Comparison of ENCODE assay signal across 7 cellular contexts in the genomic region with DNA sequence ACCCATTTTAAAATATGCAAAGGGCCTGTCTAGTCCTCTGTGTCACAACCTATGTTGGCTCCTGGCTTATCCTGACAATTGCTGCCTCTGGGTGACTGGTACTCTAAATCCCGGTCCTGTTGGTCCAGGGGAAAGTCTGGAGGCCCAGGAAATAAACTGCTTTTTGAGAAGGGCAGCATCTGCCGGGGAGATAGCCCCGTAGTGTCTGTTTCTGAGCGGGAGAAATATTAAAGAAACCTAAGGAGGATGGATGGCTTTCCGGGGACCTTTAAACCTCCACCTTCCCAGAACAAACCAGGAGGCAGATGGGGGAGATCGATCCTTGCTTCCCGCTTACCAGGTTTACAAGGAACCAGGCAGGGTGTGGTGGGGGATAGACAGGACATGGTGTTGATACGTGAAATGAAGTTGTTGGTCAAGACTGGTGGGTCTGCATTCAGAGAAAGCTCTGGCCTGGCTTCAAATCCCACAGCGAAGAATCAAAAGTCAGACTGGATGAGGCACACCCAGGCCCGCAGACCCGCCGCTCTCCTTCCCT. TPM values are rescaled to one million over a fixed set of nuclear protein-coding genes. Genes with fewer than 3 reads are reported as not detected.
DNase-seq lines count a peak whose midpoint lies in the region; ATAC-seq and TF ChIP-seq lines count a peak whose summit lies in the region.
"Had no signal": no experiment of that assay in that cellular context is flagged by ENCODE, and none has a peak within 500 bp of the region (broad histone marks: within the 10 kb centered on the region; RNA-seq: fewer than 3 reads in every experiment).

No MANE protein-coding gene starts in this region.

- H4K20me1 ChIP-seq in hepatocyte (ENCODE audit: insufficient read depth, poor library complexity, severe bottlenecking): no peaks in the 10 kb centered on the region

- peak overlapping the region; percentile 96 for H3K27ac ChIP-seq in hepatocyte
- peak overlapping the region; percentile 73 to 78 (median 74) for H3K27ac ChIP-seq in thyroid gland
- H3K27ac ChIP-seq: C4-2B had no signal

- intact Hi-C loops in activated CD4-positive, alpha-beta T cell treated with anti-CD3 and anti-CD28 coated beads for 36 hours (cut with DNase I, micrococcal nuclease): loop anchor here in 1 of 2 experiments (5.0 kb wide), 2 partner anchors 36 to 56 kb away; partner anchors contain the start of gene HOXB4
- intact Hi-C loops in thyroid gland (cut with DNase I): no loop called here

- TF ChIP-seq CTCF in hepatocyte (IDR thresholded peaks at IDR 0.05; ENCODE audit: poor library complexity) (no peak), thyroid gland (IDR thresholded peaks at IDR 0.05) (no peak), omental fat pad (IDR thresholded peaks at IDR 0.05) (no peak)

- peaks cover 14% of the 10 kb centered on the region for H3K4me1 ChIP-seq in hepatocyte (ENCODE audit: insufficient read depth)
- H3K4me1 ChIP-seq in thyroid gland: no peaks in the 10 kb centered on the region

- POLR2A ChIA-PET in activated CD4-positive, alpha-beta T cell treated with anti-CD3 and anti-CD28 coated beads for 36 hours (lab: Charles Lee): no interaction called here

- no peak for TF ChIP-seq POLR2A in thyroid gland (IDR thresholded peaks at IDR 0.05)

- peak overlapping the region; percentile 75 for H3K4me3 Mint-ChIP-seq in activated CD4-positive, alpha-beta T cell treated with anti-CD3 and anti-CD28 coated beads for 36 hours

- H3K9me3 ChIP-seq in hepatocyte (ENCODE audit: low read depth) (no peaks in the 10 kb centered on the region), thyroid gland (no peaks in the 10 kb centered on the region)

- no peak for ATAC-seq in activated CD4-positive, alpha-beta T cell treated with anti-CD3 and anti-CD28 coated beads for 36 hours
- no peak for ATAC-seq in omental fat pad (ENCODE audit: low FRiP score)

- CTCF ChIA-PET in activated CD4-positive, alpha-beta T cell treated with anti-CD3 and anti-CD28 coated beads for 36 hours (lab: Charles Lee): interaction anchor here (0.7 to 1.3 kb wide), 4 partner anchors 19 to 443 kb away, joined by 3 to 4 read pairs (median 3); no protein-coding TSS in a partner anchor

- DNase-seq in activated CD4-positive, alpha-beta T cell treated with anti-CD3 and anti-CD28 coated beads for 36 hours: no peak
- DNase-seq in activated CD4-positive, alpha-beta T cell treated with anti-CD3 and anti-CD28 coated beads, Interleukin-2, amount 50 U/mL, for 1 hour: no peak
- DNase-seq in hepatocyte (ENCODE audit: low spot score) (no peak), thyroid gland (no peak), GM19238 (ENCODE audit: insufficient read length, low spot score) (no peak), omental fat pad (ENCODE audit: low spot score) (no peak)

- no peaks in the 10 kb centered on the region for H3K9me2 ChIP-seq in hepatocyte (replicated peaks; ENCODE audit: insufficient read depth)

- peak overlapping the region; percentile 81 for H3K27ac Mint-ChIP-seq in activated CD4-positive, alpha-beta T cell treated with anti-CD3 and anti-CD28 coated beads for 36 hours

- H2AFZ ChIP-seq in hepatocyte: peak overlapping the region; percentile 53

- WGBS in hepatocyte (ENCODE audit: low lambda C conversion rate, missing lambda C conversion rate): 28% methylated on average over 12 of the region's 12 CpGs
- WGBS in thyroid gland, 2 donors: 26 to 31% methylated on average over 12 of the region's 12 CpGs

- peaks cover 53% of the 10 kb centered on the region for H3K27me3 Mint-ChIP-seq in activated CD4-positive, alpha-beta T cell treated with anti-CD3 and anti-CD28 coated beads for 36 hours

- H3K36me3 ChIP-seq in hepatocyte (replicated peaks; ENCODE audit: insufficient read depth, low read depth) (no peaks in the 10 kb centered on the region), thyroid gland (no peaks in the 10 kb centered on the region)

- H3K4me2 ChIP-seq in hepatocyte: peak overlapping the region; percentile 91

- H3K4me1 Mint-ChIP-seq in activated CD4-positive, alpha-beta T cell treated with anti-CD3 and anti-CD28 coated beads for 36 hours: peaks cover 27% of the 10 kb centered on the region

- H3K36me3 Mint-ChIP-seq in activated CD4-positive, alpha-beta T cell treated with anti-CD3 and anti-CD28 coated beads for 36 hours (ENCODE audit: low read depth): no peaks in the 10 kb centered on the region

- H3K9me3 Mint-ChIP-seq in activated CD4-positive, alpha-beta T cell treated with anti-CD3 and anti-CD28 coated beads for 36 hours (ENCODE audit: low read depth): no peaks in the 10 kb centered on the region

- H3K27me3 ChIP-seq in hepatocyte (peaks cover 76% of the 10 kb centered on the region), thyroid gland (peaks cover 31% of the 10 kb centered on the region)

- peaks cover 20% of the 10 kb centered on the region for H3K79me2 ChIP-seq in hepatocyte

- H3K4me3 ChIP-seq in hepatocyte (peak overlapping the region; percentile 28), thyroid gland (replicated peaks in 1 of 3) (peak overlapping the region in 1 of 3 donors; percentile 32)

RNA-seq across cellular contexts. Expression of gene HOXB2, which starts 3.8 kb away (rescaled TPM):
- total RNA-seq in activated CD4-positive, alpha-beta T cell treated with anti-CD3 and anti-CD28 coated beads for 36 hours: 1 to 10 TPM; 2.8 to 3.3 TPM
- total RNA-seq in hepatocyte: 5.6 and 6.7 TPM in 2 replicates
- 20.7 and 29.9 TPM in 2 replicates for polyA plus RNA-seq in hepatocyte
- 1 to 10 TPM; 2.6 to 9.4 (median 5.2) TPM for total RNA-seq in thyroid gland
- total RNA-seq in omental fat pad: 10 to 100 TPM in 3 of 4 donors, 1 to 10 TPM in 1; 9.7 to 35.2 (median 16.3) TPM

RNA-seq across cellular contexts. Expression of gene HOXB1, which starts 10.3 kb away (rescaled TPM):
- not detected for total RNA-seq in activated CD4-positive, alpha-beta T cell treated with anti-CD3 and anti-CD28 coated beads for 36 hours
- not detected in 2 replicates for total RNA-seq in hepatocyte
- polyA plus RNA-seq in hepatocyte: not detected in 2 replicates
- total RNA-seq in thyroid gland: not detected
- not detected for total RNA-seq in omental fat pad

RNA-seq across cellular contexts. Expression of gene HOXB4, which starts 37.0 kb away (rescaled TPM):
- 1 to 10 TPM in 1 of 2 experiments, under 1 TPM in 1; 0.66 to 1.1 TPM for total RNA-seq in activated CD4-positive, alpha-beta T cell treated with anti-CD3 and anti-CD28 coated beads for 36 hours
- total RNA-seq in hepatocyte (1.4 and 2.2 TPM in 2 replicates), thyroid gland (1 to 10 TPM in 1 of 4 donors, under 1 TPM in 3; 0.67 to 1.2 (median 0.80) TPM), omental fat pad (1 to 10 TPM; 1.6 to 8.7 (median 3.4) TPM)
- 1.8 and 2.0 TPM in 2 replicates for polyA plus RNA-seq in hepatocyte

RNA-seq across cellular contexts. Expression of gene HOXB3, which starts 48.9 kb away (rescaled TPM):
- total RNA-seq in activated CD4-positive, alpha-beta T cell treated with anti-CD3 and anti-CD28 coated beads for 36 hours: 1 to 10 TPM in 1 of 2 experiments, under 1 TPM in 1; 0.47 to 1.2 TPM
- total RNA-seq in hepatocyte: 1.8 and 5.9 TPM in 2 replicates
- 1.8 and 4.0 TPM in 2 replicates for polyA plus RNA-seq in hepatocyte
- 1 to 10 TPM; 1.5 to 6.7 (median 4.3) TPM for total RNA-seq in thyroid gland
- total RNA-seq in omental fat pad: 10 to 100 TPM in 2 of 4 donors, 1 to 10 TPM in 2; 4.8 to 30.3 (median 10.6) TPM

RNA-seq across cellular contexts. Expression of gene HOXB5, which starts 52.5 kb away (rescaled TPM):
- not detected for total RNA-seq in activated CD4-positive, alpha-beta T cell treated with anti-CD3 and anti-CD28 coated beads for 36 hours
- total RNA-seq in hepatocyte (0.27 and 0.36 TPM in 2 replicates), thyroid gland (1 to 10 TPM in 1 of 4 donors, under 1 TPM in 2, not detected in 1; 0.11 to 1.6 (median 0.49) TPM), omental fat pad (1 to 10 TPM in 2 of 4 donors, under 1 TPM in 2; 0.72 to 3.3 (median 1.4) TPM)
- polyA plus RNA-seq in hepatocyte: 3.3 and 4.4 TPM in 2 replicates
